Comparison of ENCODE assay signal across 8 cellular contexts in genomic region chr21:44872266-44872567, GRCh38. TPM values are rescaled to one million over a fixed set of nuclear protein-coding genes. Genes with fewer than 3 reads are reported as not detected.
A peak's percentile ranks its signal among the peaks of the same experiment; 100 is the strongest.
DNase-seq lines count a peak whose midpoint lies in the region; ATAC-seq and TF ChIP-seq lines count a peak whose summit lies in the region.

No MANE protein-coding gene starts in this region.

- no peak for ATAC-seq in HG02970 (IDR thresholded peaks at IDR 0.05; ENCODE audit: low FRiP score, unreplicated experiment)
- ATAC-seq in GM19463 (IDR thresholded peaks at IDR 0.05; ENCODE audit: unreplicated experiment) = no peak

- H2AFZ ChIP-seq in GM23248 = no peak overlapping the region

- in situ Hi-C loops in GM23248 (cut with MboI) = no loop called here

- peak overlapping the region; percentile 95 for H3K4me3 ChIP-seq in GM23248
- H3K4me3 ChIP-seq in skeletal muscle satellite cell (ENCODE audit: low read length) = peak overlapping the region; percentile 88

- H3K4me1 ChIP-seq in GM23248 (ENCODE audit: insufficient read depth) (peaks cover 49% of the 10 kb centered on the region), skeletal muscle satellite cell (ENCODE audit: control insufficient read depth, insufficient read depth, low read length) (peaks cover 59% of the 10 kb centered on the region)

- TF ChIP-seq CTCF in VCaP (conservative IDR thresholded peaks at IDR 0.05) (peak; percentile 56), glutamatergic neuron (IDR thresholded peaks at IDR 0.05; ENCODE audit: partially characterized antibody, unreplicated experiment) (no peak)

- H3K27ac Mint-ChIP-seq in glutamatergic neuron (ENCODE audit: unreplicated experiment) = peak overlapping the region; percentile 98

- no peaks in the 10 kb centered on the region for H3K36me3 Mint-ChIP-seq in glutamatergic neuron (ENCODE audit: unreplicated experiment)

- H3K9me3 ChIP-seq in GM23248 (ENCODE audit: low read depth) (no peaks in the 10 kb centered on the region), skeletal muscle satellite cell (replicated peaks; ENCODE audit: low read length) (no peaks in the 10 kb centered on the region)

- H3K36me3 ChIP-seq in GM23248 (ENCODE audit: low read depth) (no peaks in the 10 kb centered on the region), skeletal muscle satellite cell (ENCODE audit: insufficient read depth, low read length) (peaks cover 13% of the 10 kb centered on the region)

- H3K4me2 ChIP-seq in GM23248 (ENCODE audit: unreplicated experiment) = peak overlapping the region; percentile 95
- peak overlapping the region; percentile 89 for H3K4me2 ChIP-seq in skeletal muscle satellite cell (ENCODE audit: low read length)

- peak overlapping the region; percentile 70 for H3K27ac ChIP-seq in GM23248
- H3K27ac ChIP-seq in VCaP = peak overlapping the region; percentile 91

- 16 to 17% methylated on average over 3 of the region's 3 CpGs for WGBS in GM23248 (ENCODE audit: low coverage in 1 of 2, low lambda C conversion rate in 2 of 2, missing lambda C conversion rate in 2 of 2), 2 experiments

- peaks cover 61% of the 10 kb centered on the region for H3K79me2 ChIP-seq in GM23248 (ENCODE audit: insufficient read depth)

- no peaks in the 10 kb centered on the region for H3K9me2 ChIP-seq in GM23248 (ENCODE audit: insufficient read depth)

- peaks cover 42% of the 10 kb centered on the region for H3K4me1 Mint-ChIP-seq in glutamatergic neuron (ENCODE audit: low read depth, unreplicated experiment)

- peaks cover 10% of the 10 kb centered on the region for H3K27me3 Mint-ChIP-seq in glutamatergic neuron (ENCODE audit: unreplicated experiment)

- H3K9ac ChIP-seq in GM23248 = peak overlapping the region; percentile 81
- peak overlapping the region; percentile 91 for H3K9ac ChIP-seq in skeletal muscle satellite cell (ENCODE audit: low read depth, low read length)

- DNase-seq in GM23248 (no peak), glutamatergic neuron (no peak), DMS53 treated with DMSO at 0.1 percent for 48 hours (lab: John Stamatoyannopoulos, UW; ENCODE audit: unreplicated experiment) (no peak), NCI-H524 (lab: John Stamatoyannopoulos, UW) (no peak)

- H3F3A ChIP-seq in GM23248 (ENCODE audit: insufficient read depth) = peaks cover 54% of the 10 kb centered on the region

- H3K27me3 ChIP-seq in GM23248 (replicated peaks; ENCODE audit: insufficient read depth) (no peaks in the 10 kb centered on the region), skeletal muscle satellite cell (ENCODE audit: control insufficient read depth, insufficient read depth, low read length) (no peaks in the 10 kb centered on the region)

- no peaks in the 10 kb centered on the region for H4K20me1 ChIP-seq in GM23248 (ENCODE audit: insufficient read depth)

- H3K4me3 Mint-ChIP-seq in glutamatergic neuron (ENCODE audit: unreplicated experiment) = peak overlapping the region; percentile 99

- H3K9me3 Mint-ChIP-seq in glutamatergic neuron (ENCODE audit: unreplicated experiment) = peaks cover 10% of the 10 kb centered on the region

RNA-seq across cellular contexts. Expression of gene PTTG1IP, which starts 1.3 kb away (rescaled TPM):
- total RNA-seq in GM23248 (2014; rRNA removed; shearing (Covaris generic)) = 680 and 814 TPM in 2 replicates
- 676 and 703 TPM in 2 replicates for polyA plus RNA-seq in GM23248 (2016; fragmentation: Nextera tagmentation; extraction: Ambion mirVana)
- 249 TPM for total RNA-seq in glutamatergic neuron (ENCODE audit: unreplicated experiment)
- total RNA-seq in skeletal muscle satellite cell (2012; rRNA removed) = 97.6 and 155 TPM in 2 replicates

RNA-seq across cellular contexts. Expression of gene ITGB2, which starts 48.5 kb away (rescaled TPM):
- total RNA-seq in GM23248 (2014; rRNA removed; shearing (Covaris generic)) = 1.3 and 2.1 TPM in 2 replicates
- polyA plus RNA-seq in GM23248 (2016; fragmentation: Nextera tagmentation; extraction: Ambion mirVana) = 2.2 and 2.7 TPM in 2 replicates
- 0.91 TPM for total RNA-seq in glutamatergic neuron (ENCODE audit: unreplicated experiment)
- total RNA-seq in skeletal muscle satellite cell (2012; rRNA removed) = 1.7 TPM in 1 of 2 replicates, not detected in the other

RNA-seq across cellular contexts. Expression of gene SUMO3, which starts 54.4 kb away (rescaled TPM):
- 97.3 and 110 TPM in 2 replicates for total RNA-seq in GM23248 (2014; rRNA removed; shearing (Covaris generic))
- polyA plus RNA-seq in GM23248 (2016; fragmentation: Nextera tagmentation; extraction: Ambion mirVana) = 178 TPM in 2 replicates
- 63.5 TPM for total RNA-seq in glutamatergic neuron (ENCODE audit: unreplicated experiment)
- total RNA-seq in skeletal muscle satellite cell (2012; rRNA removed) = 57.3 and 98.5 TPM in 2 replicates
